ENCODE assay signal across 8 cellular contexts in genomic region chr9:72365525-72366256, GRCh38. TPM values are rescaled to one million over a fixed set of nuclear protein-coding genes. Genes with fewer than 3 reads are reported as not detected.
A peak's percentile ranks its signal among the peaks of the same experiment; 100 is the strongest.
DNase-seq lines count a peak whose midpoint lies in the region; ATAC-seq and TF ChIP-seq lines count a peak whose summit lies in the region.

No MANE protein-coding gene starts in this region.

- CTCF ChIA-PET in AG04449 (lab: Yijun Ruan, JAX), result interaction anchor here (0.7 to 8.4 kb wide), 12 partner anchors 9 to 453 kb away, joined by 3 to 74 read pairs (median 4); no protein-coding TSS in a partner anchor
- CTCF ChIA-PET in activated CD4-positive, alpha-beta memory T cell treated with anti-CD3 and anti-CD28 coated beads, Interleukin-2, amount 10 ng/mL, durations not matched to agents 7 days and 5 days (lab: Charles Lee), result interaction anchor here (0.6 to 2.1 kb wide), 6 partner anchors 9 to 228 kb away, joined by 3 to 8 read pairs (median 5); no protein-coding TSS in a partner anchor

- no peak for DNase-seq in AG04449 (ENCODE audit: low read depth, low spot score)
- DNase-seq in NCI-H510A (lab: John Stamatoyannopoulos, UW), result peak; percentile 80
- peak; percentile 59 for DNase-seq in activated CD4-positive, alpha-beta memory T cell treated with anti-CD3 and anti-CD28 coated beads, Interleukin-2, amount 10 ng/mL, durations not matched to agents 7 days and 5 days
- peak; percentile 43 to 46 for DNase-seq in stimulated activated CD4-positive, alpha-beta T cell treated with anti-CD3 and anti-CD28 coated beads, Interleukin-2, amount 100 ng/mL, for 48 hours

- peak overlapping the region; percentile 62 for H3K4me3 ChIP-seq in AG04449 (ENCODE audit: low read depth, low read length)
- peak overlapping the region; percentile 75 to 81 for H3K4me3 ChIP-seq in duodenal mucosa (ENCODE audit: low read depth in 1 of 2, low read length in 2 of 2)
- peak overlapping the region; percentile 36 to 72 (median 52) for H3K4me3 ChIP-seq in liver (ENCODE audit: low read depth in 1 of 3, low read length in 3 of 3)

- H3K27ac ChIP-seq in duodenal mucosa (ENCODE audit: low read depth, low read length), result peak overlapping the region; percentile 97
- peak overlapping the region; percentile 98 to 99 for H3K27ac ChIP-seq in liver (ENCODE audit: low read depth in 1 of 2, low read length in 2 of 2)

- ATAC-seq in GM18873 (IDR thresholded peaks at IDR 0.05; ENCODE audit: low FRiP score, unreplicated experiment), result peak; percentile 31
- ATAC-seq in HG03159 (IDR thresholded peaks at IDR 0.05; ENCODE audit: unreplicated experiment), result peak; percentile 37

- H3K27ac Mint-ChIP-seq in activated CD4-positive, alpha-beta memory T cell treated with anti-CD3 and anti-CD28 coated beads, Interleukin-2, amount 10 ng/mL, durations not matched to agents 7 days and 5 days, result peak overlapping the region; percentile 85

- POLR2A ChIA-PET in AG04449 (lab: Yijun Ruan, JAX), result interaction anchor here (0.6 to 2.9 kb wide), 48 partner anchors 9 to 786 kb away, joined by 3 to 51 read pairs (median 5); partner anchors contain the start of gene ANXA1
- POLR2A ChIA-PET in activated CD4-positive, alpha-beta memory T cell treated with anti-CD3 and anti-CD28 coated beads, Interleukin-2, amount 10 ng/mL, durations not matched to agents 7 days and 5 days (lab: Charles Lee), result interaction anchor here (0.7 to 2.7 kb wide), 41 partner anchors 9 to 789 kb away, joined by 3 to 29 read pairs (median 4); partner anchors contain the start of genes ABHD17B and C9orf85

- no peaks in the 10 kb centered on the region for H3K27me3 ChIP-seq in duodenal mucosa (ENCODE audit: control insufficient read depth in 1 of 2, insufficient read depth in 2 of 2, low read length in 2 of 2)
- no peaks in the 10 kb centered on the region for H3K27me3 ChIP-seq in liver (ENCODE audit: control insufficient read depth in 4 of 4, insufficient read depth in 4 of 4, low read length in 3 of 4)

- H3K36me3 ChIP-seq in duodenal mucosa (ENCODE audit: control insufficient read depth in 1 of 2, insufficient read depth in 2 of 2, low read length in 2 of 2) (peaks cover 0 to 4% of the 10 kb centered on the region in 2 donors), liver (ENCODE audit: control insufficient read depth in 4 of 4, insufficient read depth in 3 of 4, low read depth in 1 of 4, low read length in 3 of 4) (peaks cover 0 to 5% (median 1%) of the 10 kb centered on the region in 4 donors)

- peaks cover 25% of the 10 kb centered on the region for H3K36me3 Mint-ChIP-seq in activated CD4-positive, alpha-beta memory T cell treated with anti-CD3 and anti-CD28 coated beads, Interleukin-2, amount 10 ng/mL, durations not matched to agents 7 days and 5 days (ENCODE audit: low read depth)

- no peaks in the 10 kb centered on the region for H3K9me3 ChIP-seq in duodenal mucosa (ENCODE audit: control insufficient read depth in 1 of 2, low read length in 2 of 2)
- H3K9me3 ChIP-seq in liver (ENCODE audit: control insufficient read depth in 4 of 4, low read length in 3 of 4), result no peaks in the 10 kb centered on the region

- H3K4me3 Mint-ChIP-seq in activated CD4-positive, alpha-beta memory T cell treated with anti-CD3 and anti-CD28 coated beads, Interleukin-2, amount 10 ng/mL, durations not matched to agents 7 days and 5 days, result peak overlapping the region; percentile 87

- WGBS in liver, result under 1% methylated on average over 38 of the region's 38 CpGs

- no peaks in the 10 kb centered on the region for H3K9me3 Mint-ChIP-seq in activated CD4-positive, alpha-beta memory T cell treated with anti-CD3 and anti-CD28 coated beads, Interleukin-2, amount 10 ng/mL, durations not matched to agents 7 days and 5 days

- H3K4me1 Mint-ChIP-seq in activated CD4-positive, alpha-beta memory T cell treated with anti-CD3 and anti-CD28 coated beads, Interleukin-2, amount 10 ng/mL, durations not matched to agents 7 days and 5 days, result peaks cover 32% of the 10 kb centered on the region

- H3K4me1 ChIP-seq in duodenal mucosa (ENCODE audit: control insufficient read depth in 1 of 2, insufficient read depth in 2 of 2, low read length in 2 of 2) (peaks cover 18 to 21% of the 10 kb centered on the region in 2 donors), liver (ENCODE audit: control insufficient read depth in 4 of 4, insufficient read depth in 4 of 4, low read length in 3 of 4) (peaks cover 0 to 17% (median 3%) of the 10 kb centered on the region in 4 donors)

- peak; percentile 53 to 75 for TF ChIP-seq RAD21 in liver (IDR thresholded peaks at IDR 0.05)

- peak overlapping the region; percentile 92 to 97 for H3K9ac ChIP-seq in duodenal mucosa (ENCODE audit: low read depth in 1 of 2, low read length in 2 of 2)
- H3K9ac ChIP-seq in liver (ENCODE audit: low read depth in 1 of 2, low read length in 2 of 2), result peak overlapping the region; percentile 95 to 97

- H3K27me3 Mint-ChIP-seq in activated CD4-positive, alpha-beta memory T cell treated with anti-CD3 and anti-CD28 coated beads, Interleukin-2, amount 10 ng/mL, durations not matched to agents 7 days and 5 days, result no peaks in the 10 kb centered on the region

- no peak for TF ChIP-seq CTCF in AG04449 (IDR thresholded peaks at IDR 0.05; ENCODE audit: insufficient read depth, low read length, missing control alignments)
- TF ChIP-seq CTCF in liver (IDR thresholded peaks at IDR 0.05; ENCODE audit: low read depth, low read length, missing input control), result peak; percentile 7

TF ChIP-seq in liver, 16 proteins besides CTCF, POLR2A, EP300 and RAD21:
- TF ChIP-seq MAX (IDR thresholded peaks at IDR 0.05) (peak; percentile 85), NR2F2 (IDR thresholded peaks at IDR 0.05) (peak; percentile 81), TAF1 (conservative IDR thresholded peaks at IDR 0.05) (peak; percentile 17), REST (IDR thresholded peaks at IDR 0.05) (peak; percentile 5), EGR1 (IDR thresholded peaks at IDR 0.05; ENCODE audit: low read depth in 2 of 2) (no peak), FOXA2 (IDR thresholded peaks at IDR 0.05) (no peak), ZBTB33 (IDR thresholded peaks at IDR 0.05) (peak; percentile 45), GABPA (IDR thresholded peaks at IDR 0.05 in 1 of 2, conservative IDR thresholded peaks at IDR 0.05 in 1 of 2) (peak in 1 of 2 donors; percentile 43), SP1 (IDR thresholded peaks at IDR 0.05) (peak; percentile 99), YY1 (IDR thresholded peaks at IDR 0.05) (peak; percentile 95), JUND (IDR thresholded peaks at IDR 0.05) (peak; percentile 62 to 71), ATF3 (IDR thresholded peaks at IDR 0.05) (peak; percentile 69), RXRA (IDR thresholded peaks at IDR 0.05) (peak; percentile 80 to 94), HNF4G (IDR thresholded peaks at IDR 0.05) (peak; percentile 73), HNF4A (conservative IDR thresholded peaks at IDR 0.05) (peak; percentile 79 to 84), FOXA1 (IDR thresholded peaks at IDR 0.05) (no peak)

RNA-seq across cellular contexts. Expression of gene ZFAND5, which starts 0.7 kb away (rescaled TPM):
- total RNA-seq in activated CD4-positive, alpha-beta memory T cell treated with anti-CD3 and anti-CD28 coated beads, Interleukin-2, amount 10 ng/mL, durations not matched to agents 7 days and 5 days, result 100 to 1,000 TPM; 101 to 103 TPM
- total RNA-seq in liver, result 100 to 1,000 TPM in 1 of 2 donors, 10 to 100 TPM in 1; 71.4 to 119 TPM
- polyA plus RNA-seq in liver, result 10 to 100 TPM; 45.6 to 52.3 TPM
